Comparison of ENCODE assay signal across 8 cellular contexts in the genomic region with DNA sequence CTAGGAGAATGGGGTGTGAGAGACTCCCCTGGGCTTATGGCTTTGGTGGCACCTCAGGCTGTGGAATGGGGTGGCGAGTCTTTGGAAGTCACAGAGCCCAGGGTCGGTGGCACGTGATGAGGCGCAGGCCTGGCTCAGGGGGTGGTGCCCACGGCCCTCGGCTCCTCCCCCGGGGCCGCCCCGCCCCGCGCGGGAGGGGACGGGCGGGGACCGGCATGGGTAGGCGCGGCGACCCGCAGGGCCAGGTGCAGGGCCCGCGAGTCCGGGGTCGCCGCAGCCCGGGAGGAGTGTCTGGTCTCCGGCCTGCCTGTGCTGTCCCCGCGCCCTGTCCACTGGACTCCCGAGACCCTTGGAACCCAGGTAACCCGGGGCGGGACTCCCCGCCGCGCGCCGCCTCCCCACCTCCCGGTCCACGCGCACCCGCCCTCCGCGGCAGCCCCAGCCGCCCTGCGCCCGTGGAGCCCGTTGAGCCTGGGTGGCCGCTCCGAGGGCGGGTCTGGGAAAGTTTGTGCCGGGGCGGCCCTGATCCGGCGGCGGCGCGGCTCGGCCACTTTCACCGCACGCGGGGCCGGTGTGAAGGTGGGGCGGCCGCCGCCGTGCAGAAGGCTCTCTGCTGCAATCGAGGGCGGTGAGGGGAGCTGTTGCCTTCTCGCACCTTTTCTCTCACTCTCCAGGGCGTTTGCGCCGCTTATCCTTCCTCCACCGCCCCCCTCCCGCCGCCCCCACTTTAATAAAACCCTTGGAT. TPM values are rescaled to one million over a fixed set of nuclear protein-coding genes. Genes with fewer than 3 reads are reported as not detected.
A peak's percentile ranks its signal among the peaks of the same experiment; 100 is the strongest.
DNase-seq lines count a peak whose midpoint lies in the region; ATAC-seq and TF ChIP-seq lines count a peak whose summit lies in the region.

Gene PAQR5 (plus strand): TSS at position 216 of the 745 bp plus-strand sequence. CDS start 61,169 bp downstream, outside the sequence.

- TF ChIP-seq POLR2A in upper lobe of left lung (IDR thresholded peaks at IDR 0.05) = peak in 2 of 4 donors; percentile 37 to 67

- CTCF ChIA-PET in Panc1 (lab: Charles Lee) = interaction anchor here (0.8 kb wide), 1 partner anchor 1046 kb away, joined by 3 read pairs; no protein-coding TSS in a partner anchor

- H3K4me3 ChIP-seq in Panc1 (ENCODE audit: low read depth in 2 of 2, low read length in 2 of 2) (peak within 1 kb of the TSS; percentile 39 to 54), upper lobe of left lung (peak within 1 kb of the TSS; percentile 34 to 81 (median 61))

- H3K36me3 Mint-ChIP-seq in mesothelial cell of epicardium = no peaks in the 10 kb centered on the region

- no TSS peak for BruUV-seq in Panc1 (replicated peaks; lab: Mats Ljungman, UMichigan)

- H3K27ac ChIP-seq in Panc1 (ENCODE audit: low read length) (no peak within 1 kb of the TSS), upper lobe of left lung (peak within 1 kb of the TSS; percentile 51 to 76 (median 65))

- H3K36me3 ChIP-seq in Panc1 (ENCODE audit: control insufficient read depth, insufficient read depth, low read length) (no peaks in the 10 kb centered on the region), upper lobe of left lung (no peaks in the 10 kb centered on the region)

- no peaks in the 10 kb centered on the region for H3K4me1 Mint-ChIP-seq in mesothelial cell of epicardium

- no peaks in the 10 kb centered on the region for H3K9me3 ChIP-seq in Panc1 (ENCODE audit: control insufficient read depth, insufficient read depth, low read depth, low read length)
- H3K9me3 ChIP-seq in upper lobe of left lung = no peaks in the 10 kb centered on the region

- H3K27me3 ChIP-seq in Panc1 (ENCODE audit: control insufficient read depth, insufficient read depth, low read length) = peaks cover 5% of the 10 kb centered on the region
- peaks cover 0 to 12% (median 5%) of the 10 kb centered on the region in 4 donors for H3K27me3 ChIP-seq in upper lobe of left lung

- TF ChIP-seq CTCF in Panc1 (IDR thresholded peaks at IDR 0.05) (no peak), mesothelial cell of epicardium (IDR thresholded peaks at IDR 0.05; ENCODE audit: unreplicated experiment) (no peak), upper lobe of left lung (IDR thresholded peaks at IDR 0.05) (no peak)

- in situ Hi-C loops in Panc1 (cut with HindIII; ENCODE audit: low pct_unique_long_range_greater_than_20kb, low sequenced_read_pairs) = no loop called here

- no peak within 1 kb of the TSS for H3K27ac Mint-ChIP-seq in mesothelial cell of epicardium

- ATAC-seq in Panc1 (peak; percentile 84), upper lobe of left lung (ENCODE audit: low FRiP score in 2 of 2) (peak; percentile 84 to 88)

- WGBS in upper lobe of left lung, 2 donors = 0 to 1% methylated on average over 3 to 22 of the region's 74 CpGs

- peaks cover 81% of the 10 kb centered on the region for H3K27me3 Mint-ChIP-seq in mesothelial cell of epicardium (ENCODE audit: low read depth)

- intact Hi-C loops in Panc1 (cut with micrococcal nuclease; ENCODE audit: unreplicated experiment) = no loop called here

- H3K9me3 Mint-ChIP-seq in mesothelial cell of epicardium = no peaks in the 10 kb centered on the region

- H3K4me1 ChIP-seq in Panc1 (ENCODE audit: control insufficient read depth, insufficient read depth, low read length) (peaks cover 3% of the 10 kb centered on the region; the same call in 1 of the 2 replicates), upper lobe of left lung (peaks cover 5 to 19% (median 11%) of the 10 kb centered on the region in 4 donors)

- peak; percentile 31 for DNase-seq in activated CD4-positive, alpha-beta T cell treated with anti-CD3 and anti-CD28 coated beads for 48 hours
- DNase-seq in activated CD4-positive, alpha-beta T cell treated with anti-CD3 and anti-CD28 coated beads for 1 hour = no peak
- DNase-seq in Panc1 (ENCODE audit: low read depth, low spot score) (no peak), ecto neural progenitor cell (ENCODE audit: low spot score) (peak; percentile 68), mesothelial cell of epicardium (ENCODE audit: low spot score in 2 of 2, unreplicated experiment in 2 of 2) (peak in 1 of 2 experiments; percentile 51), upper lobe of left lung (peak; percentile 80 to 93), GM19238 (ENCODE audit: insufficient read length, low spot score) (no peak), NCI-H446 treated with DMSO at 0.1 percent for 48 hours (lab: John Stamatoyannopoulos, UW) (no peak)

- POLR2A ChIA-PET in Panc1 (lab: Charles Lee) = no interaction called here

- peak within 1 kb of the TSS; percentile 66 for H3K4me3 Mint-ChIP-seq in mesothelial cell of epicardium

- no peak for TF ChIP-seq EP300 in upper lobe of left lung (IDR thresholded peaks at IDR 0.05)

RNA-seq across cellular contexts. Expression of gene PAQR5, which starts in this region (rescaled TPM):
- 2.0 TPM for total RNA-seq in Panc1 (2021; ENCODE audit: unreplicated experiment)
- polyA plus RNA-seq in Panc1 (2012; ENCODE audit: insufficient read length) = 1.6 TPM
- 0.59 to 1.2 TPM (median 0.89 TPM) in 3 replicates for total RNA-seq in mesothelial cell of epicardium
- 10 to 100 TPM; 15.5 to 39.8 (median 26.5) TPM for total RNA-seq in upper lobe of left lung

Comparison
In these comparisons a context has a peak if more than half of its experiments do, and no peak if none do; other contexts are left out.
1. DNase-seq: peak in activated CD4-positive, alpha-beta T cell treated with anti-CD3 and anti-CD28 coated beads for 48 hours (single experiment), ecto neural progenitor cell (single experiment) and upper lobe of left lung (2 of 2); none in activated CD4-positive, alpha-beta T cell treated with anti-CD3 and anti-CD28 coated beads for 1 hour (single experiment), Panc1 (single experiment), GM19238 (single experiment) and NCI-H446 treated with DMSO at 0.1 percent for 48 hours (single experiment).